Comparison of ENCODE assay signal across 10 cellular contexts in the genomic region with DNA sequence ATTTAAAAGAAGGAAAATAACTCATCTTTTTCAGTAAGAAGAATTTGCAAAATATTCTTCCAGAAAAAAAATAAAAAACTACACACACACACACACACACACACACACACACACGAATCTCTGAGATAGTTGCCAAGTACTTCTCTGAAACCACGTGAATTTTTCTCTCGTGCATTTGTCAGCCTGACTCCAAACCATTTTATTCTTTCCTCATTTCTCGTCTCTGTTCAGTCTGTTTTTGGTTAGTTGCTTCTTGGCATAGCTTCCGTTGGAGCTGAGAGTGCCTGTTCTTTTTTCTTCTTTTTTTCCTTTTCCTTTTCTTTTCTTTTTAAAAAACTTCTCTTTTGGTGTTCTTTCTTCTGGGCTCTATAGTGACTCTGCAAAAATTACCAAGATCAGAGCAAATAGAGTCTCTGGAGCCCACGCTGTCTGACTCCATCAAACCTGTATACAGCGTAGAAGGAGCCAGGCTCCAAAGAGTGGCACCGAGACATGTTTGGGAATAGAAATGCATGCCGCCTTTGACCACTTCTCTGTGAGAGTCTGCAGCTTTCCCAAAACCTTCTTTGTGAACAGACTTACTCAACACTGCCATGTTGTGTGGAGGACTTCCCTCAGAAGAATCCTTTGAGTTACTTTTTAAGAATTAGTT. TPM values are rescaled to one million over a fixed set of nuclear protein-coding genes. Genes with fewer than 3 reads are reported as not detected.
DNase-seq lines count a peak whose midpoint lies in the region; ATAC-seq and TF ChIP-seq lines count a peak whose summit lies in the region.
"Had no signal": no experiment of that assay in that cellular context is flagged by ENCODE, and none has a peak within 500 bp of the region (broad histone marks: within the 10 kb centered on the region; RNA-seq: fewer than 3 reads in every experiment).

No MANE protein-coding gene starts in this region.

- H3K4me1 ChIP-seq in left ventricle myocardium inferior = no peaks in the 10 kb centered on the region
- H3K4me1 ChIP-seq in skeletal muscle satellite cell (ENCODE audit: control insufficient read depth, insufficient read depth, low read length) = peaks cover 7% of the 10 kb centered on the region

- intact Hi-C loops in left ventricle myocardium inferior (cut with micrococcal nuclease) = no loop called here

- DNase-seq in GM04504 (ENCODE audit: low read depth) (peak; percentile 47), astrocyte of the spinal cord (ENCODE audit: low read depth, low spot score) (peak; percentile 56), left ventricle myocardium inferior (no peak), NCI-H774 (lab: John Stamatoyannopoulos, UW) (no peak), GM03348 (ENCODE audit: low spot score) (no peak)
- no peak for DNase-seq in activated CD4-positive, alpha-beta T cell treated with anti-CD3 and anti-CD28 coated beads, Interleukin-2, amount 50 U/mL, for 1 hour
- DNase-seq: CD8-positive, alpha-beta memory T cell; T-helper 1 cell had no signal

- ATAC-seq in GM19397 (IDR thresholded peaks at IDR 0.05; ENCODE audit: unreplicated experiment) = no peak

- H3K27ac ChIP-seq in left ventricle myocardium inferior (replicated peaks) = peak overlapping the region; percentile 49

- peak overlapping the region; percentile 60 for H3K4me2 ChIP-seq in skeletal muscle satellite cell (ENCODE audit: low read length)

- H3K36me3 ChIP-seq in left ventricle myocardium inferior = no peaks in the 10 kb centered on the region
- no peaks in the 10 kb centered on the region for H3K36me3 ChIP-seq in skeletal muscle satellite cell (ENCODE audit: insufficient read depth, low read length)

- H3K9ac ChIP-seq in skeletal muscle satellite cell (ENCODE audit: low read depth, low read length) = no peak overlapping the region

- in situ Hi-C loops in astrocyte of the spinal cord (cut with HindIII; ENCODE audit: low sequenced_read_pairs) = no loop called here

- H3K4me3 ChIP-seq in astrocyte of the spinal cord (ENCODE audit: low read depth, low read length) (no peak overlapping the region), left ventricle myocardium inferior (peak overlapping the region; percentile 21), skeletal muscle satellite cell (ENCODE audit: low read length) (no peak overlapping the region)

- no peak for TF ChIP-seq CTCF in astrocyte of the spinal cord (IDR thresholded peaks at IDR 0.05; ENCODE audit: low read depth, low read length)
- no peak for TF ChIP-seq CTCF in left ventricle myocardium inferior (IDR thresholded peaks at IDR 0.05; ENCODE audit: borderline replicate concordance)

- H3K27me3 ChIP-seq in left ventricle myocardium inferior (ENCODE audit: low read depth) (peaks cover 8% of the 10 kb centered on the region), skeletal muscle satellite cell (ENCODE audit: control insufficient read depth, insufficient read depth, low read length) (no peaks in the 10 kb centered on the region)

- H3K9me3 ChIP-seq in left ventricle myocardium inferior (replicated peaks) = no peaks in the 10 kb centered on the region
- no peaks in the 10 kb centered on the region for H3K9me3 ChIP-seq in skeletal muscle satellite cell (replicated peaks; ENCODE audit: low read length)

RNA-seq across cellular contexts. Expression of gene GORAB, which starts 55.1 kb away (rescaled TPM):
- 9.3 TPM for total RNA-seq in left ventricle myocardium inferior
- 9.2 and 10.1 TPM in 2 replicates for total RNA-seq in skeletal muscle satellite cell (2012; rRNA removed)

Comparison
In these comparisons a context has a peak if more than half of its experiments do, and no peak if none do; other contexts are left out.
1. DNase-seq: peak in GM04504 (single experiment) and astrocyte of the spinal cord (single experiment); none in left ventricle myocardium inferior (single experiment), activated CD4-positive, alpha-beta T cell treated with anti-CD3 and anti-CD28 coated beads, Interleukin-2, amount 50 U/mL, for 1 hour (single experiment), NCI-H774 (single experiment) and GM03348 (single experiment).